In the genomic region with DNA sequence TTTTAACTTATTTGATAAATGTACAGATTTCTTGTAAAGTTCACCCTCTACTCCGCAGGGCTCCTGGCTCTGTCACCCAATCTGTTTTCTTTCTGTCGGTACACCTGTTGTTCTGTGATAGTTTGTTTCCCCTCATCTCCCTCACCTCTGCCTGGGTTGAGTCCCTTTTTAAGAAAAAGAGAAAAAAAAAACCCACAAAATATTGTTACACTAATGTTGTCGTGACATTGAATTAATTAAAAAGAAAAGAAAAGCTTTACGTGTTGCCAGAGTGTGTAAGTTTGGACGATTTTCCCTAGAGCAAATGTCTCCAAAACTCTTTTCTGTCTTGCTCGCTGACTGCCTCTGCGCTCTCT, we compare ENCODE assay signal across 18 cellular contexts. TPM values are rescaled to one million over a fixed set of nuclear protein-coding genes. Genes with fewer than 3 reads are reported as not detected.
A peak's percentile ranks its signal among the peaks of the same experiment; 100 is the strongest.
DNase-seq lines count a peak whose midpoint lies in the region; ATAC-seq, FAIRE-seq and TF ChIP-seq lines count a peak whose summit lies in the region.
"Had no signal": no experiment of that assay in that cellular context is flagged by ENCODE, and none has a peak within 500 bp of the region (broad histone marks: within the 10 kb centered on the region; RNA-seq: fewer than 3 reads in every experiment).

No MANE protein-coding gene starts in this region.

- TF ChIP-seq POLR2A in prostate gland (IDR thresholded peaks at IDR 0.05): no peak

- H3K9me3 Mint-ChIP-seq in CD4-positive, CD25-positive, alpha-beta regulatory T cell: peaks cover 0 to 8% (median 0%) of the 10 kb centered on the region in 7 donors
- peaks cover 19% of the 10 kb centered on the region for H3K9me3 Mint-ChIP-seq in astrocyte (ENCODE audit: unreplicated experiment)
- H3K9me3 Mint-ChIP-seq in natural killer cell treated with Interleukin-12 subunit alpha and Interleukin-12 subunit beta and Interleukin-15 and Interleukin-18, amount 100 ng/mL, for 72 hours: no peaks in the 10 kb centered on the region

- no peak for ATAC-seq in CD4-positive, CD25-positive, alpha-beta regulatory T cell (ENCODE audit: low read depth in 2 of 2)
- ATAC-seq in natural killer cell treated with Interleukin-12 subunit alpha and Interleukin-12 subunit beta and Interleukin-15 and Interleukin-18, amount 100 ng/mL, for 72 hours: no peak

- intact Hi-C loops in prostate gland (cut with DNase I): no loop called here
- intact Hi-C loops in head of caudate nucleus (cut with DNase I): no loop called here

- WGBS in prostate gland: 8% methylated on average over 7 of the region's 7 CpGs

- H2AFZ ChIP-seq in astrocyte (ENCODE audit: low read depth, low read length): no peak overlapping the region

- TF ChIP-seq CTCF in GM06990 (IDR thresholded peaks at IDR 0.05; ENCODE audit: insufficient read depth, low read length, poor library complexity, severe bottlenecking): no peak
- TF ChIP-seq CTCF in astrocyte (IDR thresholded peaks at IDR 0.05; ENCODE audit: insufficient read depth, low read depth, low read length): no peak
- no peak for TF ChIP-seq CTCF in prostate gland (IDR thresholded peaks at IDR 0.05)

- H3K9me3 ChIP-seq in CD4-positive, CD25-positive, alpha-beta regulatory T cell (ENCODE audit: control insufficient read depth in 2 of 2, low read length in 2 of 2): no peaks in the 10 kb centered on the region
- peaks cover 4% of the 10 kb centered on the region for H3K9me3 ChIP-seq in astrocyte (ENCODE audit: insufficient read depth, low read depth, low read length)
- no peaks in the 10 kb centered on the region for H3K9me3 ChIP-seq in prostate gland
- H3K9me3 ChIP-seq: ascending aorta, pancreas had no signal

- no peak overlapping the region for H3K9ac ChIP-seq in astrocyte (ENCODE audit: low read length)
- H3K9ac ChIP-seq: BLaER1 had no signal

- no peak overlapping the region for H3K4me2 ChIP-seq in astrocyte (ENCODE audit: low read length)

- peaks cover 36% of the 10 kb centered on the region for H3K27me3 ChIP-seq in CD4-positive, CD25-positive, alpha-beta regulatory T cell (ENCODE audit: control insufficient read depth, insufficient read depth, low read length)
- H3K27me3 ChIP-seq in GM06990 (replicated peaks; ENCODE audit: control insufficient read depth, insufficient read depth, low read length) (no peaks in the 10 kb centered on the region; the same call in none of the 2 replicates), astrocyte (ENCODE audit: insufficient read depth, low read length) (peaks cover 92% of the 10 kb centered on the region), prostate gland (replicated peaks; ENCODE audit: insufficient read depth) (peaks cover 91% of the 10 kb centered on the region)

- peaks cover 84% of the 10 kb centered on the region for H3K27me3 Mint-ChIP-seq in CD4-positive, CD25-positive, alpha-beta regulatory T cell
- peaks cover 73% of the 10 kb centered on the region for H3K27me3 Mint-ChIP-seq in astrocyte (ENCODE audit: low read depth, unreplicated experiment)
- peaks cover 41 to 58% of the 10 kb centered on the region in 2 donors for H3K27me3 Mint-ChIP-seq in natural killer cell treated with Interleukin-12 subunit alpha and Interleukin-12 subunit beta and Interleukin-15 and Interleukin-18, amount 100 ng/mL, for 72 hours

- peaks cover 71% of the 10 kb centered on the region for H3K4me1 ChIP-seq in CD4-positive, CD25-positive, alpha-beta regulatory T cell (ENCODE audit: control insufficient read depth, insufficient read depth, low read length, poor library complexity, severe bottlenecking)
- H3K4me1 ChIP-seq in astrocyte (ENCODE audit: insufficient read depth, low read length): no peaks in the 10 kb centered on the region
- H3K4me1 ChIP-seq in prostate gland (replicated peaks): peaks cover 5% of the 10 kb centered on the region

- H4K20me1 ChIP-seq in astrocyte (ENCODE audit: insufficient read depth, low read length): peaks cover 27% of the 10 kb centered on the region

- no peak for FAIRE-seq in astrocyte (lab: Jason Lieb, UNC)
- FAIRE-seq: colon, GM19239, pancreas had no signal

- no peak for DNase-seq in CD4-positive, CD25-positive, alpha-beta regulatory T cell
- DNase-seq in GM06990 (ENCODE audit: extremely low read depth, insufficient read length): no peak
- DNase-seq in astrocyte (ENCODE audit: low read depth): no peak
- DNase-seq in natural killer cell treated with Interleukin-12 subunit alpha and Interleukin-12 subunit beta and Interleukin-15 and Interleukin-18, amount 100 ng/mL, for 72 hours (ENCODE audit: low spot score): no peak
- DNase-seq in prostate gland (ENCODE audit: low spot score): no peak
- DNase-seq in NCI-H2029 treated with DMSO at 0.1 percent for 48 hours (lab: John Stamatoyannopoulos, UW): no peak
- DNase-seq in head of caudate nucleus: no peak
- DNase-seq: DMS79 treated with DMSO at 0.1 percent for 48 hours; stimulated activated CD4-positive, alpha-beta T cell treated with anti-CD3 and anti-CD28 coated beads, Interleukin-2, amount 100 ng/mL, for 48 hours had no signal

- H3K4me3 Mint-ChIP-seq in CD4-positive, CD25-positive, alpha-beta regulatory T cell: peak overlapping the region; percentile 31 to 83 (median 72)
- no peak overlapping the region for H3K4me3 Mint-ChIP-seq in astrocyte (ENCODE audit: unreplicated experiment)
- peak overlapping the region; percentile 7 for H3K4me3 Mint-ChIP-seq in natural killer cell treated with Interleukin-12 subunit alpha and Interleukin-12 subunit beta and Interleukin-15 and Interleukin-18, amount 100 ng/mL, for 72 hours

- H3K36me3 ChIP-seq in CD4-positive, CD25-positive, alpha-beta regulatory T cell (ENCODE audit: control insufficient read depth, insufficient read depth, low read length): no peaks in the 10 kb centered on the region
- H3K36me3 ChIP-seq in GM06990 (ENCODE audit: control insufficient read depth, insufficient read depth, low read length) (no peaks in the 10 kb centered on the region), astrocyte (ENCODE audit: insufficient read depth, low read length) (no peaks in the 10 kb centered on the region), prostate gland (no peaks in the 10 kb centered on the region)
- H3K36me3 ChIP-seq: ascending aorta, BLaER1, pancreas had no signal

- no peaks in the 10 kb centered on the region for H3K79me2 ChIP-seq in astrocyte (ENCODE audit: insufficient read depth, low read length)

- H3K4me3 ChIP-seq in CD4-positive, CD25-positive, alpha-beta regulatory T cell (ENCODE audit: low read depth, low read length): no peak overlapping the region
- peak overlapping the region; percentile 72 for H3K4me3 ChIP-seq in GM06990 (replicated peaks; ENCODE audit: low read depth, low read length)
- H3K4me3 ChIP-seq in astrocyte (ENCODE audit: insufficient read depth, low read depth, low read length): no peak overlapping the region
- H3K4me3 ChIP-seq in prostate gland: no peak overlapping the region
- H3K4me3 ChIP-seq: ascending aorta had no signal

- H3K4me1 Mint-ChIP-seq in CD4-positive, CD25-positive, alpha-beta regulatory T cell: peaks cover 12 to 67% (median 37%) of the 10 kb centered on the region in 4 donors
- H3K4me1 Mint-ChIP-seq in astrocyte (ENCODE audit: low read depth, unreplicated experiment): peaks cover 3% of the 10 kb centered on the region
- peaks cover 22 to 26% of the 10 kb centered on the region in 2 donors for H3K4me1 Mint-ChIP-seq in natural killer cell treated with Interleukin-12 subunit alpha and Interleukin-12 subunit beta and Interleukin-15 and Interleukin-18, amount 100 ng/mL, for 72 hours (ENCODE audit: low read depth in 2 of 2)

- H3K27ac Mint-ChIP-seq in CD4-positive, CD25-positive, alpha-beta regulatory T cell: peak overlapping the region in 1 of 3 donors; percentile 7
- peak overlapping the region; percentile 47 for H3K27ac Mint-ChIP-seq in astrocyte (ENCODE audit: unreplicated experiment)
- H3K27ac Mint-ChIP-seq in natural killer cell treated with Interleukin-12 subunit alpha and Interleukin-12 subunit beta and Interleukin-15 and Interleukin-18, amount 100 ng/mL, for 72 hours: no peak overlapping the region

- no peaks in the 10 kb centered on the region for H3K36me3 Mint-ChIP-seq in CD4-positive, CD25-positive, alpha-beta regulatory T cell
- H3K36me3 Mint-ChIP-seq in astrocyte (ENCODE audit: low read depth, unreplicated experiment): peaks cover 5% of the 10 kb centered on the region
- no peaks in the 10 kb centered on the region for H3K36me3 Mint-ChIP-seq in natural killer cell treated with Interleukin-12 subunit alpha and Interleukin-12 subunit beta and Interleukin-15 and Interleukin-18, amount 100 ng/mL, for 72 hours

- H3K27ac ChIP-seq in CD4-positive, CD25-positive, alpha-beta regulatory T cell (ENCODE audit: insufficient read depth, low read length, poor library complexity, severe bottlenecking): no peak overlapping the region
- H3K27ac ChIP-seq in astrocyte (ENCODE audit: low read depth, low read length): no peak overlapping the region
- no peak overlapping the region for H3K27ac ChIP-seq in prostate gland
- H3K27ac ChIP-seq: ascending aorta, BLaER1, pancreas, VCaP had no signal

RNA-seq across cellular contexts. Expression of a gene that starts 3.4 kb away (rescaled TPM):
- total RNA-seq in CD4-positive, CD25-positive, alpha-beta regulatory T cell: not detected
- polyA plus RNA-seq in CD4-positive, CD25-positive, alpha-beta regulatory T cell: not detected
- not detected in 2 replicates for total RNA-seq in astrocyte
- not detected for total RNA-seq in natural killer cell treated with Interleukin-12 subunit alpha and Interleukin-12 subunit beta and Interleukin-15 and Interleukin-18, amount 100 ng/mL, for 72 hours
- total RNA-seq in prostate gland: not detected
- total RNA-seq: ascending aorta, fibroblast of villous mesenchyme, HT-29 had no signal

RNA-seq across cellular contexts. Expression of a gene that starts 8.8 kb away (rescaled TPM):
- total RNA-seq in CD4-positive, CD25-positive, alpha-beta regulatory T cell: not detected
- polyA plus RNA-seq in CD4-positive, CD25-positive, alpha-beta regulatory T cell: under 1 TPM in 1 of 4 donors, not detected in 3; 0.37 TPM
- total RNA-seq in astrocyte (not detected in 2 replicates), prostate gland (1 to 10 TPM in 1 of 2 donors, not detected in 1; 1.0 TPM)
- not detected for total RNA-seq in natural killer cell treated with Interleukin-12 subunit alpha and Interleukin-12 subunit beta and Interleukin-15 and Interleukin-18, amount 100 ng/mL, for 72 hours
- total RNA-seq: activated CD8-positive, alpha-beta memory T cell treated with anti-CD3 and anti-CD28 coated beads for 36 hours; ascending aorta; fibroblast of villous mesenchyme; HT-29 had no signal

RNA-seq across cellular contexts. Expression of a gene that starts 15.1 kb away (rescaled TPM):
- 162 TPM for total RNA-seq in CD4-positive, CD25-positive, alpha-beta regulatory T cell
- 100 to 1,000 TPM; 311 to 369 (median 336) TPM for polyA plus RNA-seq in CD4-positive, CD25-positive, alpha-beta regulatory T cell
- total RNA-seq in astrocyte (79.7 and 81.7 TPM in 2 replicates), prostate gland (10 to 100 TPM; 69.3 to 87.7 TPM)
- total RNA-seq in natural killer cell treated with Interleukin-12 subunit alpha and Interleukin-12 subunit beta and Interleukin-15 and Interleukin-18, amount 100 ng/mL, for 72 hours: 100 to 1,000 TPM; 163 to 226 TPM
